Comparison of ENCODE assay signal across 26 cellular contexts in the genomic region with DNA sequence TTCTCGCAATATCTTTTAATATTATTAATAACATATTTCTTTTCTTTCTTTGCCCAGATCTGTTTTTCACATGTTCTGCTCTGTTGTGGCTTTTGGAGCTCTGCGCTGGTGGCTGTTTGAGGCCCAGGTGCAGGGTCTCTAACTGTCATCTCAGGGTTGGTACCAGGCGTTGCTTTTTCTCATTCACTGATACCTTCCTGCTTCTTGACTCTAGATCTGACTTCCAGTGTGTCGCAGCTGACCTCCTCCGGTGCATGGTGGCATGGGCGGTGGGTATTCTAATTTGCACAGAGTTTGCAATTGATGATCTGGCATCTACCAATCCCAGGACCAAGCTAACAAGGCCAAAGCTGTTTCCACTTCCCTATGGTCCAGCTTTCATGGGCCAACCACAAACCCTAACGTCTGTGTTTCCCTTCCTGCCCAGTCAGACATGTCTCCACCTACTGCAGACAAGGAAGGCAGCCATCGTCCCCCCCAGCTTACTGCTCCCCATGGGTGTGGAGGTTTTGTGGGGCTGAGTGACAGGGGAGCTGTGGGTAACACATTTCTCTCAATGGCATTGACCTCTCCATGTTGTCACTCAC. TPM values are rescaled to one million over a fixed set of nuclear protein-coding genes. Genes with fewer than 3 reads are reported as not detected.
DNase-seq lines count a peak whose midpoint lies in the region; ATAC-seq, FAIRE-seq and TF ChIP-seq lines count a peak whose summit lies in the region.
"Had no signal": no experiment of that assay in that cellular context is flagged by ENCODE, and none has a peak within 500 bp of the region (broad histone marks: within the 10 kb centered on the region; RNA-seq: fewer than 3 reads in every experiment).

No MANE protein-coding gene starts in this region.

- SMC1A ChIA-PET in GM12878 (lab: Charles Lee; ENCODE audit: uncharacterized antibody, unreplicated experiment) = interaction anchor here (0.7 to 1.7 kb wide), 3 partner anchors 21 to 69 kb away, joined by 3 to 6 read pairs (median 3); no protein-coding TSS in a partner anchor

- CTCF ChIA-PET in CD8-positive, alpha-beta T cell (lab: Charles Lee) = no interaction called here
- CTCF ChIA-PET in GM12878 (lab: Yijun Ruan, JAX) = interaction anchor here (1.0 to 2.5 kb wide), 2 partner anchors 10 to 69 kb away, joined by 3 to 9 read pairs; no protein-coding TSS in a partner anchor

- no TSS peak for BruUV-seq in GM12878 (replicated peaks; lab: Mats Ljungman, UMichigan)

- no peak overlapping the region for H3K9ac ChIP-seq in GM12878 (ENCODE audit: control insufficient read depth, insufficient read depth, low read length)
- H3K9ac ChIP-seq: GM23248 had no signal

- no peak for DNase-seq in CD8-positive, alpha-beta T cell
- DNase-seq in Jurkat, Clone E6-1 (ENCODE audit: low read depth, low spot score) = peak; percentile 82
- peak; percentile 26 for DNase-seq in NOMO-1 treated with DMSO at 0.1 percent for 48 hours (lab: John Stamatoyannopoulos, UW; ENCODE audit: unreplicated experiment)
- no peak for DNase-seq in GM12878 (ENCODE audit: low read depth, low spot score)
- no peak for DNase-seq in NK-92 treated with Interleukin-12 subunit alpha and Interleukin-12 subunit beta, amount 100 ng/mL, for 24 hours (lab: John Stamatoyannopoulos, UW)
- DNase-seq in DMS 273 treated with DMSO at 0.1 percent for 48 hours (lab: John Stamatoyannopoulos, UW) = no peak
- no peak for DNase-seq in OCI-M2 (lab: John Stamatoyannopoulos, UW; ENCODE audit: unreplicated experiment)
- DNase-seq: activated CD4-positive, alpha-beta T cell treated with anti-CD3 and anti-CD28 coated beads for 36 hours; activated naive CD4-positive, alpha-beta T cell treated with anti-CD3 and anti-CD28 coated beads for 36 hours; activated T-cell treated with anti-CD3 and anti-CD28 coated beads, Interleukin-2, amount 50 U/mL, for 48 hours; amygdala; Calu3; effector CD4-positive, alpha-beta T cell; GM23248; left ventricle myocardium superior; NCI-H146; NCI-H446 treated with DMSO at 0.1 percent for 48 hours; nucleus accumbens; psoas muscle; SJCRH30; stimulated activated CD4-positive, alpha-beta T cell treated with anti-CD3 and anti-CD28 coated beads, Interleukin-4, amount 100 ng/mL, for 4 hours had no signal

- POLR2A ChIA-PET in CD8-positive, alpha-beta T cell (lab: Charles Lee) = interaction anchor here (1.0 kb wide), 1 partner anchor 178 kb away, joined by 4 read pairs; the partner anchor contains the start of gene NELFA
- POLR2A ChIA-PET in GM12878 (lab: Charles Lee) = interaction anchor here (0.6 kb wide), 1 partner anchor 29 kb away, joined by 3 read pairs; no protein-coding TSS in a partner anchor

- no peak for TF ChIP-seq CTCF in CD8-positive, alpha-beta T cell (IDR thresholded peaks at IDR 0.05)
- TF ChIP-seq CTCF in GM12878 (IDR thresholded peaks at IDR 0.05 in 2 of 3, conservative IDR thresholded peaks at IDR 0.05 in 1 of 3; ENCODE audit: control insufficient read depth in 2 of 3, extremely low read depth in 1 of 3, insufficient read depth in 1 of 3, low read depth in 3 of 3, low read length in 3 of 3) = no peak

- intact Hi-C loops in CD8-positive, alpha-beta T cell (cut with DNase I, micrococcal nuclease) = no loop called here
- intact Hi-C loops in GM12878 (cut with micrococcal nuclease; ENCODE audit: unreplicated experiment) = no loop called here

- peaks cover 69% of the 10 kb centered on the region for H3K36me3 Mint-ChIP-seq in CD8-positive, alpha-beta T cell

- TF ChIP-seq RAD21 in GM12878 (IDR thresholded peaks at IDR 0.05; ENCODE audit: insufficient read depth, low read depth, low read length) = no peak

- H3K27ac ChIP-seq in CD8-positive, alpha-beta T cell (ENCODE audit: low read depth, low read length) = no peak overlapping the region
- H3K27ac ChIP-seq in GM12878 (ENCODE audit: control insufficient read depth, insufficient read depth) = no peak overlapping the region
- H3K27ac ChIP-seq: C4-2B, GM23248, psoas muscle, SJCRH30, suprapubic skin had no signal

- no peak overlapping the region for H3K4me3 ChIP-seq in CD8-positive, alpha-beta T cell (ENCODE audit: low read depth, low read length)
- peak overlapping the region; percentile 40 for H3K4me3 ChIP-seq in Jurkat, Clone E6-1 (ENCODE audit: low read length)
- no peak overlapping the region for H3K4me3 ChIP-seq in GM12878
- H3K4me3 ChIP-seq: GM23248, psoas muscle, SJCRH30, suprapubic skin had no signal

- ATAC-seq in CD8-positive, alpha-beta T cell = no peak
- ATAC-seq in GM12878 = no peak
- ATAC-seq in GM21723 (IDR thresholded peaks at IDR 0.05; ENCODE audit: unreplicated experiment) = no peak
- ATAC-seq: activated CD4-positive, alpha-beta T cell treated with anti-CD3 and anti-CD28 coated beads for 36 hours; left ventricle myocardium superior; psoas muscle; stimulated activated memory B cell treated with anti-CD40 and anti-IgM and Interleukin-4, amounts not matched to agents 10 μg/mL and 1 μg/mL and 100 μg/mL, for 72 hours had no signal

- peaks cover 2% of the 10 kb centered on the region for H3K79me2 ChIP-seq in GM12878 (ENCODE audit: control insufficient read depth, insufficient read depth, low read length)

- peak; percentile 27; the same call in 1 of the 2 replicates for TF ChIP-seq POLR2A in GM12878 (IDR thresholded peaks at IDR 0.05; ENCODE audit: low read depth, low read length)

- no peaks in the 10 kb centered on the region for H3K9me3 ChIP-seq in CD8-positive, alpha-beta T cell (ENCODE audit: low read length)
- H3K9me3 ChIP-seq in GM12878 (replicated peaks; ENCODE audit: control insufficient read depth, insufficient read depth, low read length) = no peaks in the 10 kb centered on the region
- H3K9me3 ChIP-seq: psoas muscle, SJCRH30, suprapubic skin had no signal

- H4K20me1 ChIP-seq in GM12878 (ENCODE audit: control insufficient read depth, insufficient read depth) = no peaks in the 10 kb centered on the region

- no peaks in the 10 kb centered on the region for H3K4me1 ChIP-seq in CD8-positive, alpha-beta T cell (ENCODE audit: insufficient read depth, low read length)
- H3K4me1 ChIP-seq in GM12878 (ENCODE audit: control insufficient read depth, insufficient read depth, low read length) = peaks cover 30% of the 10 kb centered on the region
- H3K4me1 ChIP-seq: psoas muscle, SJCRH30, suprapubic skin had no signal

- H3K9me3 Mint-ChIP-seq in CD8-positive, alpha-beta T cell = no peaks in the 10 kb centered on the region
- H3K9me3 Mint-ChIP-seq: activated naive CD4-positive, alpha-beta T cell treated with anti-CD3 and anti-CD28 coated beads for 36 hours; stimulated activated memory B cell treated with anti-CD40 and anti-IgM and Interleukin-4, amounts not matched to agents 10 μg/mL and 1 μg/mL and 100 μg/mL, for 72 hours; T-helper 1 cell treated with Interleukin-12 subunit alpha and Interleukin-12 subunit beta and Interleukin-4 antibody, amounts not matched to agents 30 μg/mL and 1 μg/mL, for 36 hours had no signal

- no peaks in the 10 kb centered on the region for H3K27me3 Mint-ChIP-seq in CD8-positive, alpha-beta T cell (ENCODE audit: low read depth)
- H3K27me3 Mint-ChIP-seq: activated CD4-positive, alpha-beta T cell treated with anti-CD3 and anti-CD28 coated beads for 36 hours; stimulated activated memory B cell treated with anti-CD40 and anti-IgM and Interleukin-4, amounts not matched to agents 10 μg/mL and 1 μg/mL and 100 μg/mL, for 72 hours had no signal

- RAD21 ChIA-PET in GM12878 (lab: Charles Lee; ENCODE audit: unreplicated experiment) = no interaction called here

- H3K4me2 ChIP-seq in GM12878 (ENCODE audit: control insufficient read depth, insufficient read depth) = no peak overlapping the region

- H2AFZ ChIP-seq in GM12878 (ENCODE audit: control insufficient read depth, low read depth, low read length) = no peak overlapping the region
- H2AFZ ChIP-seq: GM23248 had no signal

- in situ Hi-C loops in GM12878 (cut with MboI) = no loop called here

- no peak for TF ChIP-seq EP300 in GM12878 (IDR thresholded peaks at IDR 0.05; ENCODE audit: borderline replicate concordance in 1 of 2, control insufficient read depth in 1 of 2, low read depth in 2 of 2, low read length in 2 of 2)

- H3K4me3 Mint-ChIP-seq in CD8-positive, alpha-beta T cell = no peak overlapping the region
- H3K4me3 Mint-ChIP-seq: activated CD4-positive, alpha-beta T cell treated with anti-CD3 and anti-CD28 coated beads for 36 hours; activated naive CD4-positive, alpha-beta T cell treated with anti-CD3 and anti-CD28 coated beads for 36 hours; stimulated activated memory B cell treated with anti-CD40 and anti-IgM and Interleukin-4, amounts not matched to agents 10 μg/mL and 1 μg/mL and 100 μg/mL, for 72 hours; T-helper 1 cell treated with Interleukin-12 subunit alpha and Interleukin-12 subunit beta and Interleukin-4 antibody, amounts not matched to agents 30 μg/mL and 1 μg/mL, for 36 hours had no signal

- 34% methylated on average over 8 of the region's 8 CpGs for WGBS in GM12878 (ENCODE audit: insufficient coverage, insufficient replicate concordance, low lambda C conversion rate, missing lambda C conversion rate)

- H3K27ac Mint-ChIP-seq in CD8-positive, alpha-beta T cell = peak overlapping the region; percentile 13
- H3K27ac Mint-ChIP-seq: activated CD4-positive, alpha-beta T cell treated with anti-CD3 and anti-CD28 coated beads for 36 hours; activated naive CD4-positive, alpha-beta T cell treated with anti-CD3 and anti-CD28 coated beads for 36 hours; T-helper 1 cell treated with Interleukin-12 subunit alpha and Interleukin-12 subunit beta and Interleukin-4 antibody, amounts not matched to agents 30 μg/mL and 1 μg/mL, for 36 hours had no signal

- FAIRE-seq in GM12878 (lab: Jason Lieb, UNC) = no peak

- H3K27me3 ChIP-seq in CD8-positive, alpha-beta T cell (ENCODE audit: insufficient read depth, low read length) = no peaks in the 10 kb centered on the region
- no peaks in the 10 kb centered on the region for H3K27me3 ChIP-seq in GM12878 (replicated peaks in 1 of 2; ENCODE audit: control insufficient read depth in 2 of 2, insufficient read depth in 2 of 2, low read length in 1 of 2)
- H3K27me3 ChIP-seq: SJCRH30, suprapubic skin had no signal

- H3K36me3 ChIP-seq in CD8-positive, alpha-beta T cell (ENCODE audit: insufficient read depth, low read length) = peaks cover 28% of the 10 kb centered on the region
- H3K36me3 ChIP-seq in GM12878 (ENCODE audit: control insufficient read depth in 2 of 2, insufficient read depth in 2 of 2, low read length in 1 of 2) = peaks cover 18 to 35% of the 10 kb centered on the region in 2 experiments; a peak in 3 of 4 replicates

- peaks cover 5% of the 10 kb centered on the region for H3K4me1 Mint-ChIP-seq in CD8-positive, alpha-beta T cell (ENCODE audit: low read depth)

RNA-seq across cellular contexts. Expression of gene LETM1, which starts 25.2 kb away (rescaled TPM):
- total RNA-seq in CD8-positive, alpha-beta T cell = 10 to 100 TPM; 22.7 to 25.9 TPM
- polyA plus RNA-seq in Jurkat, Clone E6-1 (2012; ENCODE audit: insufficient read depth, insufficient read length) = 39.3 TPM
- total RNA-seq in GM12878 (2013; cell fraction: nucleolus; rRNA removed) = 75.9 and 85.3 TPM in 2 replicates
- total RNA-seq in GM12878 (2014; rRNA removed) = 50.4 and 57.8 TPM in 2 replicates
- total RNA-seq in GM12878 (2014; rRNA removed; fragmentation: Illumina TruSeq; extraction: Trizol) = 23.9 and 24.4 TPM in 2 replicates
- 59.6 and 65.2 TPM in 2 replicates for total RNA-seq in GM12878 (2021)
- polyA plus RNA-seq in GM12878 (2011; ENCODE audit: low read depth) = 9.8 TPM
- polyA plus RNA-seq in GM12878 (2011; rRNA removed) = 9.6 and 18.4 TPM in 2 replicates
- polyA plus RNA-seq in GM12878 (2011; cell fraction: cytosol; rRNA removed) = 18.0 and 26.3 TPM in 2 replicates
- polyA plus RNA-seq in GM12878 (2011; cell fraction: nucleus; rRNA removed) = 124 and 166 TPM in 2 replicates
- polyA plus RNA-seq in GM12878 (2012) = 17.0 and 20.1 TPM in 2 replicates
- polyA plus RNA-seq in GM12878 (2014; fragmentation: Illumina TruSeq; extraction: Trizol) = 8.5 and 18.5 TPM in 2 replicates
- polyA plus RNA-seq in GM12878 (2014; fragmentation: Nextera tagmentation; extraction: Ambion mirVana) = 1 to 10 TPM; 2.6 to 4.0 TPM
- polyA plus RNA-seq in GM12878 (2014; rRNA removed) = 36.0 and 46.4 TPM in 2 replicates
- polyA plus RNA-seq in GM12878 (2016; fragmentation: Nextera tagmentation; extraction: Ambion mirVana) = 10 to 100 TPM; 37.3 to 39.4 TPM
- polyA minus RNA-seq in GM12878 (2011; rRNA and poly(A)+ RNA removed) = 30.1 and 65.7 TPM in 2 replicates
- polyA minus RNA-seq in GM12878 (2011; cell fraction: cytosol; rRNA and poly(A)+ RNA removed) = 28.0 and 28.7 TPM in 2 replicates
- polyA minus RNA-seq in GM12878 (2011; cell fraction: nucleus; rRNA and poly(A)+ RNA removed) = 38.6 and 52.8 TPM in 2 replicates

RNA-seq across cellular contexts. Expression of gene FGFR3, which starts 37.6 kb away (rescaled TPM):
- total RNA-seq in CD8-positive, alpha-beta T cell = not detected
- 16.3 TPM for polyA plus RNA-seq in Jurkat, Clone E6-1 (2012; ENCODE audit: insufficient read depth, insufficient read length)
- total RNA-seq in GM12878 (2013; cell fraction: nucleolus; rRNA removed) = not detected in 2 replicates
- total RNA-seq in GM12878 (2014; rRNA removed) (0.05 TPM in 1 of 2 replicates, not detected in the other), GM12878 (2014; rRNA removed; fragmentation: Illumina TruSeq; extraction: Trizol) (not detected in 2 replicates), GM12878 (2021) (0.33 and 0.37 TPM in 2 replicates)
- polyA plus RNA-seq in GM12878 (2011; ENCODE audit: low read depth) = not detected
- polyA plus RNA-seq in GM12878 (2011; rRNA removed) (0.01 and 0.05 TPM in 2 replicates), GM12878 (2014; fragmentation: Illumina TruSeq; extraction: Trizol) (not detected in 2 replicates), GM12878 (2014; fragmentation: Nextera tagmentation; extraction: Ambion mirVana) (not detected), GM12878 (2014; rRNA removed) (0.26 TPM in 1 of 2 replicates, not detected in the other), GM12878 (2016; fragmentation: Nextera tagmentation; extraction: Ambion mirVana) (under 1 TPM in 1 of 2 experiments, not detected in 1; 0.11 TPM)
- 0.01 and 0.08 TPM in 2 replicates for polyA plus RNA-seq in GM12878 (2011; cell fraction: cytosol; rRNA removed)
- 0.18 and 0.25 TPM in 2 replicates for polyA plus RNA-seq in GM12878 (2011; cell fraction: nucleus; rRNA removed)
- polyA plus RNA-seq in GM12878 (2012) = 0.05 and 0.14 TPM in 2 replicates
- not detected in 2 replicates for polyA minus RNA-seq in GM12878 (2011; rRNA and poly(A)+ RNA removed)
- polyA minus RNA-seq in GM12878 (2011; cell fraction: cytosol; rRNA and poly(A)+ RNA removed) = 1.2 TPM in 1 of 2 replicates, not detected in the other
- polyA minus RNA-seq in GM12878 (2011; cell fraction: nucleus; rRNA and poly(A)+ RNA removed) = 0.96 TPM in 1 of 2 replicates, not detected in the other

RNA-seq across cellular contexts. Expression of gene NSD2, which starts 40.5 kb away (rescaled TPM):
- 10 to 100 TPM; 27.3 to 32.5 TPM for total RNA-seq in CD8-positive, alpha-beta T cell
- 145 TPM for polyA plus RNA-seq in Jurkat, Clone E6-1 (2012; ENCODE audit: insufficient read depth, insufficient read length)
- total RNA-seq in GM12878 (2013; cell fraction: nucleolus; rRNA removed) = 179 and 184 TPM in 2 replicates
- total RNA-seq in GM12878 (2014; rRNA removed) (72.5 and 73.1 TPM in 2 replicates), GM12878 (2014; rRNA removed; fragmentation: Illumina TruSeq; extraction: Trizol) (71.4 and 74.7 TPM in 2 replicates), GM12878 (2021) (137 and 139 TPM in 2 replicates)
- polyA plus RNA-seq in GM12878 (2011; ENCODE audit: low read depth) = 25.3 TPM
- polyA plus RNA-seq in GM12878 (2011; rRNA removed) (44.9 and 50.2 TPM in 2 replicates), GM12878 (2014; fragmentation: Illumina TruSeq; extraction: Trizol) (83.4 and 85.0 TPM in 2 replicates), GM12878 (2014; fragmentation: Nextera tagmentation; extraction: Ambion mirVana) (1 to 10 TPM; 8.6 to 9.3 TPM), GM12878 (2014; rRNA removed) (72.6 and 74.8 TPM in 2 replicates), GM12878 (2016; fragmentation: Nextera tagmentation; extraction: Ambion mirVana) (10 to 100 TPM; 42.2 to 62.0 TPM)
- 38.5 and 43.7 TPM in 2 replicates for polyA plus RNA-seq in GM12878 (2011; cell fraction: cytosol; rRNA removed)
- polyA plus RNA-seq in GM12878 (2011; cell fraction: nucleus; rRNA removed) = 90.6 and 120 TPM in 2 replicates
- 39.9 and 45.7 TPM in 2 replicates for polyA plus RNA-seq in GM12878 (2012)
- 76.8 and 101 TPM in 2 replicates for polyA minus RNA-seq in GM12878 (2011; rRNA and poly(A)+ RNA removed)
- 43.8 and 49.9 TPM in 2 replicates for polyA minus RNA-seq in GM12878 (2011; cell fraction: cytosol; rRNA and poly(A)+ RNA removed)
- 42.9 and 83.7 TPM in 2 replicates for polyA minus RNA-seq in GM12878 (2011; cell fraction: nucleus; rRNA and poly(A)+ RNA removed)

Comparison
In these comparisons a context has a peak if more than half of its experiments do, and no peak if none do; other contexts are left out.
1. DNase-seq: peak in Jurkat, Clone E6-1 (single experiment) and NOMO-1 treated with DMSO at 0.1 percent for 48 hours (single experiment); none in CD8-positive, alpha-beta T cell (0 of 7), GM12878 (single experiment), NK-92 treated with Interleukin-12 subunit alpha and Interleukin-12 subunit beta, amount 100 ng/mL, for 24 hours (single experiment), DMS 273 treated with DMSO at 0.1 percent for 48 hours (single experiment) and OCI-M2 (single experiment).